Comparison of ENCODE assay signal across 19 cellular contexts in the genomic region with DNA sequence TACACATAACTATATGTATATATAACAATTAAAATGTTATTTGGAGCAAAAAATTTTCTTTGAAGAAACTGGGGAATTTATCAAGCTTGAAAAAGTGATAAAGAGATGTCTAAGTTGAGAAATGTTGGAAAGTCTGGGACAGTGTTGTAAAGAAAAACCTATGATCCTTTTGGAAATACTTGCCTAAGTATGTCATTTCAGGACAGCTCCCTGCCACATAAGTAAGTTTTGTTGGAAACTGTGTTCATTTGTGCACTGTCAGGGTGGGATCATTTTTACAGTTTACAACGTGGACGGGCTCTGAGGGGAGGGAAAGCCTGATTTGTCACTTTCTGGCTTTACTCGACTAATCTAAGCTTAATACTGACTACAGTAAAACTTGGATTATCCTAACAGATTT. TPM values are rescaled to one million over a fixed set of nuclear protein-coding genes. Genes with fewer than 3 reads are reported as not detected.
"Had no signal": no experiment of that assay in that cellular context is flagged by ENCODE, and none has a peak within 500 bp of the region (broad histone marks: within the 10 kb centered on the region; RNA-seq: fewer than 3 reads in every experiment).

No MANE protein-coding gene starts in this region.

- H3K27me3 ChIP-seq: foreskin keratinocyte, sigmoid colon, tibial artery, upper lobe of right lung, vagina had no signal

- H3K36me3 ChIP-seq: sigmoid colon, tibial artery, upper lobe of right lung, vagina had no signal

- H3K4me3 ChIP-seq: dorsolateral prefrontal cortex, lung, sigmoid colon, tibial artery, upper lobe of right lung, vagina had no signal

- H3K4me1 ChIP-seq: foreskin keratinocyte, upper lobe of right lung had no signal

- DNase-seq: cortex of kidney; dorsolateral prefrontal cortex; effector CD8-positive, alpha-beta T cell; foreskin keratinocyte; head of caudate nucleus; hippocampal formation; left colon; left ventricle myocardium superior; mesendoderm; naive thymus-derived CD4-positive, alpha-beta T cell; posterior cingulate gyrus; sigmoid colon; small intestine; stimulated activated CD4-positive, alpha-beta T cell treated with anti-CD3 and anti-CD28 coated beads, Interleukin-2, amount 100 ng/mL, for 48 hours; stimulated activated naive CD4-positive, alpha-beta T cell treated with Interleukin-2 at 50 U/mL for 16 hours; tibial artery; upper lobe of right lung had no signal

- H3K9me3 ChIP-seq: sigmoid colon, tibial artery, upper lobe of right lung, vagina had no signal

- H3K27ac ChIP-seq: dorsolateral prefrontal cortex, foreskin keratinocyte, sigmoid colon, tibial artery, upper lobe of right lung, vagina had no signal

- ATAC-seq: foreskin keratinocyte; left colon; left ventricle myocardium superior; naive thymus-derived CD4-positive, alpha-beta T cell; upper lobe of right lung had no signal

RNA-seq across cellular contexts. Expression of gene COL3A1, which starts 10.4 kb away (rescaled TPM):
- polyA plus RNA-seq: naive thymus-derived CD4-positive, alpha-beta T cell had no signal
